ENCODE assay signal across 1 cellular context in genomic region chr1:119869962-119870361, GRCh38.
TF ChIP-seq lines count a peak whose summit lies in the region.

No MANE protein-coding gene starts in this region.

TF ChIP-seq in SK-N-SH, 30 proteins besides CTCF, POLR2A, EP300 and RAD21 (continued from another document):
- no peak for TF ChIP-seq REST (IDR thresholded peaks at IDR 0.05; ENCODE audit: low read depth, low read length)
- peak; percentile 48; the same call in 1 of the 2 replicates for TF ChIP-seq GATA2 (CRISPR knock-in tag; IDR thresholded peaks at IDR 0.05)
- no peak for TF ChIP-seq ZBTB33 (IDR thresholded peaks at IDR 0.05; ENCODE audit: borderline replicate concordance, low read depth)
- TF ChIP-seq CHD2 (IDR thresholded peaks at IDR 0.05; ENCODE audit: low read length, partially characterized antibody): peak; percentile 15
- TF ChIP-seq TCF12 (IDR thresholded peaks at IDR 0.05): no peak
- TF ChIP-seq POLR2AphosphoS5 (IDR thresholded peaks at IDR 0.05; ENCODE audit: low read depth, low read length): no peak
- no peak for TF ChIP-seq SMC3 (IDR thresholded peaks at IDR 0.05; ENCODE audit: low read depth, low read length)
